In genomic region chr4:119525005-119525749, GRCh38 we compare ENCODE assay signal across 11 cellular contexts.
A peak's percentile ranks its signal among the peaks of the same experiment; 100 is the strongest.
DNase-seq lines count a peak whose midpoint lies in the region; ATAC-seq and TF ChIP-seq lines count a peak whose summit lies in the region.
"Had no signal": no experiment of that assay in that cellular context is flagged by ENCODE, and none has a peak within 500 bp of the region (broad histone marks: within the 10 kb centered on the region; RNA-seq: fewer than 3 reads in every experiment).

No MANE protein-coding gene starts in this region.

- peak overlapping the region; percentile 80 for H3K4me3 Mint-ChIP-seq in HFFc6
- H3K4me3 Mint-ChIP-seq in activated T-helper 2 cell treated with anti-CD3 and anti-CD28 coated beads, Interferon-gamma antibody, Interleukin-2, Interleukin-4, amounts not matched to agents 10 μg/mL and 5 μg/mL and 100 μg/mL, durations not matched to agents 14 hours and 24 hours and 36 hours (ENCODE audit: low read depth): no peak overlapping the region

- H3K27ac Mint-ChIP-seq in HFFc6: peak overlapping the region; percentile 81
- no peak overlapping the region for H3K27ac Mint-ChIP-seq in activated T-helper 2 cell treated with anti-CD3 and anti-CD28 coated beads, Interferon-gamma antibody, Interleukin-2, Interleukin-4, amounts not matched to agents 10 μg/mL and 5 μg/mL and 100 μg/mL, durations not matched to agents 14 hours and 24 hours and 36 hours

- H3K27ac ChIP-seq in hepatocyte (peak overlapping the region; percentile 1), tibial artery (peak overlapping the region; percentile 61 to 70)
- H3K27ac ChIP-seq: ovary had no signal

- no peaks in the 10 kb centered on the region for H3K27me3 Mint-ChIP-seq in HFFc6 (ENCODE audit: insufficient read depth)
- no peaks in the 10 kb centered on the region for H3K27me3 Mint-ChIP-seq in activated T-helper 2 cell treated with anti-CD3 and anti-CD28 coated beads, Interferon-gamma antibody, Interleukin-2, Interleukin-4, amounts not matched to agents 10 μg/mL and 5 μg/mL and 100 μg/mL, durations not matched to agents 14 hours and 24 hours and 36 hours (ENCODE audit: low read depth)

- no peaks in the 10 kb centered on the region for H3K9me3 Mint-ChIP-seq in HFFc6
- H3K9me3 Mint-ChIP-seq in activated T-helper 2 cell treated with anti-CD3 and anti-CD28 coated beads, Interferon-gamma antibody, Interleukin-2, Interleukin-4, amounts not matched to agents 10 μg/mL and 5 μg/mL and 100 μg/mL, durations not matched to agents 14 hours and 24 hours and 36 hours: no peaks in the 10 kb centered on the region

- H3K27me3 ChIP-seq in hepatocyte (no peaks in the 10 kb centered on the region), tibial artery (no peaks in the 10 kb centered on the region)
- H3K27me3 ChIP-seq: ovary, upper lobe of left lung had no signal

- DNase-seq in HFFc6 (peak; percentile 75), astrocyte of the hippocampus (ENCODE audit: low read depth, low spot score) (peak; percentile 75), hepatocyte (ENCODE audit: low spot score) (no peak), tibial artery (no peak)
- DNase-seq in activated T-helper 2 cell treated with anti-CD3 and anti-CD28 coated beads, Interferon-gamma antibody, Interleukin-2, Interleukin-4, amounts not matched to agents 10 μg/mL and 5 μg/mL and 100 μg/mL, durations not matched to agents 14 hours and 24 hours and 36 hours (ENCODE audit: low spot score): no peak
- DNase-seq: activated CD8-positive, alpha-beta memory T cell treated with anti-CD3 and anti-CD28 coated beads, Interleukin-2, amount 50 U/mL, for 4 hours; NCI-H1105; ovary; upper lobe of left lung had no signal

- H3K9me3 ChIP-seq in hepatocyte (ENCODE audit: low read depth) (no peaks in the 10 kb centered on the region), tibial artery (no peaks in the 10 kb centered on the region)
- H3K9me3 ChIP-seq: ovary, upper lobe of left lung had no signal

- intact Hi-C loops in tibial artery (cut with DNase I; ENCODE audit: low total_unique reads): no loop called here
- intact Hi-C loops in activated T-helper 2 cell treated with anti-CD3 and anti-CD28 coated beads, Interferon-gamma antibody, Interleukin-2, Interleukin-4, amounts not matched to agents 10 μg/mL and 5 μg/mL and 100 μg/mL, durations not matched to agents 14 hours and 24 hours and 36 hours (cut with micrococcal nuclease): no loop called here

- TF ChIP-seq CTCF in HFFc6 (IDR thresholded peaks at IDR 0.05) (no peak), hepatocyte (IDR thresholded peaks at IDR 0.05; ENCODE audit: poor library complexity) (no peak), tibial artery (IDR thresholded peaks at IDR 0.05) (no peak)

- no peak overlapping the region for H3K4me3 ChIP-seq in hepatocyte
- H3K4me3 ChIP-seq in tibial artery: no peak overlapping the region
- H3K4me3 ChIP-seq: ovary, upper lobe of left lung had no signal

- H3K36me3 ChIP-seq in hepatocyte (replicated peaks; ENCODE audit: insufficient read depth, low read depth): peaks cover 6% of the 10 kb centered on the region
- peaks cover 0 to 26% (median 7%) of the 10 kb centered on the region in 3 donors for H3K36me3 ChIP-seq in tibial artery
- H3K36me3 ChIP-seq: ovary had no signal

- no peak for ATAC-seq in GM19467 (IDR thresholded peaks at IDR 0.05; ENCODE audit: unreplicated experiment)
- ATAC-seq in HG03175 (IDR thresholded peaks at IDR 0.05; ENCODE audit: unreplicated experiment): no peak

- 80% methylated on average over 5 of the region's 5 CpGs for WGBS in hepatocyte (ENCODE audit: low lambda C conversion rate, missing lambda C conversion rate)

- H2AFZ ChIP-seq in hepatocyte: no peak overlapping the region

- H3K4me2 ChIP-seq in hepatocyte: no peak overlapping the region

- H3K79me2 ChIP-seq in hepatocyte: no peaks in the 10 kb centered on the region

- H3K4me1 Mint-ChIP-seq in HFFc6 (ENCODE audit: low read depth): peaks cover 75% of the 10 kb centered on the region
- H3K4me1 Mint-ChIP-seq in activated T-helper 2 cell treated with anti-CD3 and anti-CD28 coated beads, Interferon-gamma antibody, Interleukin-2, Interleukin-4, amounts not matched to agents 10 μg/mL and 5 μg/mL and 100 μg/mL, durations not matched to agents 14 hours and 24 hours and 36 hours (ENCODE audit: low read depth): no peaks in the 10 kb centered on the region

- H3K4me1 ChIP-seq in hepatocyte (ENCODE audit: insufficient read depth) (no peaks in the 10 kb centered on the region), tibial artery (peaks cover 0 to 61% (median 20%) of the 10 kb centered on the region in 4 donors)
- H3K4me1 ChIP-seq: upper lobe of left lung had no signal

- H3K9me2 ChIP-seq in hepatocyte (replicated peaks; ENCODE audit: insufficient read depth): no peaks in the 10 kb centered on the region

- peaks cover 30% of the 10 kb centered on the region for H3K36me3 Mint-ChIP-seq in HFFc6 (ENCODE audit: low read depth)
- H3K36me3 Mint-ChIP-seq in activated T-helper 2 cell treated with anti-CD3 and anti-CD28 coated beads, Interferon-gamma antibody, Interleukin-2, Interleukin-4, amounts not matched to agents 10 μg/mL and 5 μg/mL and 100 μg/mL, durations not matched to agents 14 hours and 24 hours and 36 hours (ENCODE audit: low read depth): peaks cover 22% of the 10 kb centered on the region

- H4K20me1 ChIP-seq in hepatocyte (ENCODE audit: insufficient read depth, poor library complexity, severe bottlenecking): no peaks in the 10 kb centered on the region

Comparison
In these comparisons a context has a peak if more than half of its experiments do, and no peak if none do; other contexts are left out.
1. DNase-seq: peak in HFFc6 (single experiment) and astrocyte of the hippocampus (single experiment); none in hepatocyte (single experiment), tibial artery (0 of 2) and activated T-helper 2 cell treated with anti-CD3 and anti-CD28 coated beads, Interferon-gamma antibody, Interleukin-2, Interleukin-4, amounts not matched to agents 10 μg/mL and 5 μg/mL and 100 μg/mL, durations not matched to agents 14 hours and 24 hours and 36 hours (single experiment).